In the genomic region with DNA sequence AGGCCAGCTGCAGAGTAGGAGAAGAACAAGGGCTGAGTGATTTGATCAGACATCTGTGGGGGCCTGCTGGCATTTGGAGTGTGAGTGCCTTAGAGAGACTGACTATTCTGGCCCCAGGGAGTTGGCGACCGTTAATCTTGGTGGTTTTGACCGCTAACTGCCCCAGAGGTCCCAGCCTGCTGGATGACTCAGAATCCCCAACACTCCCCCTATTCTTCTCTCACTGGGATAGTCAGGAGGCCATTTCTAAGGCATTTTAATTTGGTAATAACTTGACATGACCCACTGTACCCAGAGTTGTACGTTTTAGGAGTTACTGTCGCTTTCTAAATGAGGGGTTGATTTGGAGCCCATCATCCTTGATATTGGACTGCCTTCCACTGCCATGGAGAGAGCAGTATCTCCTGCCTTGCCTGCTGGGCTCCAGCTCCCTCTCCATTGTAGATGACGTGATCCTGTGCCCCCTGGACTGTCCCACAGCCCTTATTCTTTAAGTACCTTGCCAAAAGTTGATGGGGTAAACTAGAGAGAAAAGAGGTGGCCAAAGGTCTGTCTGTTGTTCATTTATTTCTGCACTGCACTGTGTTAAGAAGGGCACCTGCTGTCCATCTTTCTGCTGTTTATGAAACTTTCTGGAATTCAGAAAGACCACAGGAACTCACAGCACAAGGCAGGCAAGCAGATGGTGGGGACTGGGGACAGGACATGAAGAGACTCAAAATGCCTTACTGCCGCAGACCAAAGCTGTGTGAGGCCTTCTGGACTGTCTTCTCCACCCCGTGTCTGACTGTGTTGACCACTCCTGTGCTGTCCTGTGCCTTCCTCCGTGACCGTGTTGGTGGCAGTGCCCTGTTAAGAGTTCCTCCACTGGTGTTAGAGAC, we compare ENCODE assay signal across 1 cellular context.
TF ChIP-seq lines count a peak whose summit lies in the region.

No MANE protein-coding gene starts in this region.

TF ChIP-seq in K562, 482 proteins besides CTCF, POLR2A, EP300 and RAD21 (continued from another document):
- TF ChIP-seq FOSL1 (tag; conservative IDR thresholded peaks at IDR 0.05) (peak; percentile 99), KDM1A (IDR thresholded peaks at IDR 0.05) (0 out of 4 replicates have a peak, but pooled peaks of 1 of the 2 experiments have one; percentile 34), JUNB (CRISPR knock-in tag; conservative IDR thresholded peaks at IDR 0.05) (peak; percentile 8; the same call in 1 of the 2 replicates), ARID1B (IDR thresholded peaks at IDR 0.05) (peak; percentile 83)
- TF ChIP-seq, protein P1, sequence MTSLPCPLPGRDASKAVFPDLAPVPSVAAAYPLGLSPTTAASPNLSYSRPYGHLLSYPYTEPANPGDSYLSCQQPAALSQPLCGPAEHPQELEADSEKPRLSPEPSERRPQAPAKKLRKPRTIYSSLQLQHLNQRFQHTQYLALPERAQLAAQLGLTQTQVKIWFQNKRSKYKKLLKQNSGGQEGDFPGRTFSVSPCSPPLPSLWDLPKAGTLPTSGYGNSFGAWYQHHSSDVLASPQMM (CRISPR knock-in tag; IDR thresholded peaks at IDR 0.05) = no peak
